Comparison of ENCODE assay signal across 1 cellular context in genomic region chr4:38100474-38101255, GRCh38.
TF ChIP-seq lines count a peak whose summit lies in the region.

No MANE protein-coding gene starts in this region.

TF ChIP-seq in IMR-90, 13 proteins besides CTCF, POLR2A, EP300 and RAD21:
- TF ChIP-seq BHLHE40 (IDR thresholded peaks at IDR 0.05; ENCODE audit: low read depth, low read length) (no peak), MAZ (IDR thresholded peaks at IDR 0.05; ENCODE audit: borderline replicate concordance, low read depth, low read length) (no peak), SMC3 (IDR thresholded peaks at IDR 0.05; ENCODE audit: low read depth, low read length) (no peak), CHD1 (IDR thresholded peaks at IDR 0.05; ENCODE audit: low read depth, low read length) (no peak), CEBPB (IDR thresholded peaks at IDR 0.05; ENCODE audit: low read depth, low read length) (no peak), RCOR1 (IDR thresholded peaks at IDR 0.05; ENCODE audit: insufficient replicate concordance, low read length) (no peak), FOS (IDR thresholded peaks at IDR 0.05; ENCODE audit: low read depth, low read length) (no peak), USF2 (IDR thresholded peaks at IDR 0.05; ENCODE audit: low read depth, low read length) (no peak), RFX5 (IDR thresholded peaks at IDR 0.05; ENCODE audit: low read depth, low read length) (no peak), MAFK (IDR thresholded peaks at IDR 0.05; ENCODE audit: low read depth, low read length) (no peak), NFE2L2 (IDR thresholded peaks at IDR 0.05; ENCODE audit: low read depth, low read length) (no peak), ELK1 (IDR thresholded peaks at IDR 0.05; ENCODE audit: borderline replicate concordance, low read depth, low read length) (no peak), MXI1 (IDR thresholded peaks at IDR 0.05; ENCODE audit: borderline replicate concordance, low read depth, low read length) (no peak)
